In genomic region chr20:46928580-46929132, GRCh38 we compare ENCODE assay signal across 14 cellular contexts. TPM values are rescaled to one million over a fixed set of nuclear protein-coding genes. Genes with fewer than 3 reads are reported as not detected.
DNase-seq lines count a peak whose midpoint lies in the region; ATAC-seq, FAIRE-seq and TF ChIP-seq lines count a peak whose summit lies in the region.
"Had no signal": no experiment of that assay in that cellular context is flagged by ENCODE, and none has a peak within 500 bp of the region (broad histone marks: within the 10 kb centered on the region; RNA-seq: fewer than 3 reads in every experiment).

No MANE protein-coding gene starts in this region.

- ATAC-seq in K562 (no peak), left cardiac atrium (peak; percentile 47 to 74), GM18861 (IDR thresholded peaks at IDR 0.05; ENCODE audit: unreplicated experiment) (no peak)
- ATAC-seq: SK-N-SH treated with all-trans-retinoic acid at 6 μM for 48 hours; stimulated activated naive B cell treated with anti-CD40 and anti-IgM and Interleukin-4, amounts not matched to agents 10 μg/mL and 1 μg/mL and 100 μg/mL, for 72 hours had no signal

- CTCF ChIA-PET in K562 (lab: Yijun Ruan, JAX; ENCODE audit: low intra/inter-chr PET ratio): no interaction called here

- TF ChIP-seq RAD21 in K562 (CRISPR knock-in tag; conservative IDR thresholded peaks at IDR 0.05 in 1 of 2, IDR thresholded peaks at IDR 0.05 in 1 of 2): no peak

- FAIRE-seq in K562 (lab: Jason Lieb, UNC): no peak
- FAIRE-seq: frontal cortex had no signal

- POLR2A ChIA-PET in K562 (lab: Yijun Ruan, JAX): interaction anchor here (1.0 to 1.7 kb wide), 2 partner anchors 10 to 585 kb away, joined by 3 to 7 read pairs; no protein-coding TSS in a partner anchor

- no peak overlapping the region for H3K4me2 ChIP-seq in K562 (ENCODE audit: insufficient read depth, low read length)

- intact Hi-C loops in K562 (cut with micrococcal nuclease) (no loop called here), left cardiac atrium (cut with DNase I) (no loop called here), sigmoid colon (cut with DNase I) (no loop called here)

- H3K27ac ChIP-seq in K562 (ENCODE audit: extremely low read depth, low read depth, low read length): no peak overlapping the region
- H3K27ac ChIP-seq in sigmoid colon: peak overlapping the region in 3 of 4 donors; percentile 13 to 31 (median 31)

- H3K9me3 ChIP-seq in K562 (replicated peaks; ENCODE audit: control insufficient read depth, insufficient read depth, low read depth, low read length): no peaks in the 10 kb centered on the region
- H3K9me3 ChIP-seq in sigmoid colon: no peaks in the 10 kb centered on the region

- H3K4me3 ChIP-seq in K562 (no peak overlapping the region), sigmoid colon (no peak overlapping the region)

- DNase-seq in ELR (ENCODE audit: low read depth) (peak; percentile 28), K562 (ENCODE audit: extremely low read depth in 1 of 4, low spot score in 3 of 4) (no peak), left cardiac atrium (peak; percentile 36), sigmoid colon (peak; percentile 73), ACHN (no peak), UCSD-AML1 (lab: John Stamatoyannopoulos, UW; ENCODE audit: unreplicated experiment) (no peak)
- DNase-seq in stimulated activated CD4-positive, alpha-beta T cell treated with anti-CD3 and anti-CD28 coated beads, Interleukin-1b, Interleukin-23, amount 100 ng/mL, for 48 hours: no peak
- DNase-seq: activated CD4-positive, alpha-beta T cell treated with anti-CD3 and anti-CD28 coated beads, Interleukin-2, amount 50 U/mL, for 4 hours; activated naive CD8-positive, alpha-beta T cell treated with anti-CD3 and anti-CD28 coated beads, Interleukin-2, amount 10 ng/mL, durations not matched to agents 7 days and 5 days; NCI-H345; stimulated activated naive B cell treated with anti-CD40 and anti-IgM and Interleukin-4, amounts not matched to agents 10 μg/mL and 1 μg/mL and 100 μg/mL, for 72 hours had no signal

- no peaks in the 10 kb centered on the region for H3K9me1 ChIP-seq in K562 (ENCODE audit: control insufficient read depth, insufficient read depth, low read length)

- no TSS peak for BruUV-seq in K562 (replicated peaks; lab: Mats Ljungman, UMichigan)

- no peaks in the 10 kb centered on the region; the same call in 1 of the 2 replicates for H4K20me1 ChIP-seq in K562 (replicated peaks; ENCODE audit: control insufficient read depth, insufficient read depth, low read length)

- H3K36me3 ChIP-seq in K562 (ENCODE audit: control insufficient read depth, insufficient read depth, low read length): no peaks in the 10 kb centered on the region
- H3K36me3 ChIP-seq in sigmoid colon: no peaks in the 10 kb centered on the region

- peaks cover 8 to 13% of the 10 kb centered on the region in 2 experiments; a peak in 3 of 5 replicates for H3K27me3 ChIP-seq in K562 (ENCODE audit: control insufficient read depth in 2 of 2, insufficient read depth in 2 of 2, low read length in 2 of 2)
- H3K27me3 ChIP-seq in sigmoid colon: no peaks in the 10 kb centered on the region

- no peaks in the 10 kb centered on the region; a peak in 1 of 5 replicates for H3K4me1 ChIP-seq in K562 (replicated peaks in 1 of 2; ENCODE audit: control insufficient read depth in 2 of 2, insufficient read depth in 2 of 2, low read length in 2 of 2)
- no peaks in the 10 kb centered on the region for H3K4me1 ChIP-seq in sigmoid colon

- H2AFZ ChIP-seq in K562 (ENCODE audit: low read depth, low read length): no peak overlapping the region

- TF ChIP-seq EP300 in K562 (IDR thresholded peaks at IDR 0.05; ENCODE audit: low read length) (no peak), sigmoid colon (IDR thresholded peaks at IDR 0.05) (no peak)

- in situ Hi-C loops in K562 (cut with MboI): no loop called here
- in situ Hi-C loops in ACHN (cut with HindIII; ENCODE audit: low pct_ligation_motif_present, low pct_unique_long_range_greater_than_20kb, low sequenced_read_pairs): no loop called here

- H3K9ac ChIP-seq in K562 (ENCODE audit: insufficient read depth in 1 of 2, low read depth in 2 of 2, low read length in 2 of 2): no peak overlapping the region

- 3% methylated on average over 12 of the region's 12 CpGs for WGBS in K562 (ENCODE audit: insufficient coverage, low coverage, missing lambda C conversion rate)
- WGBS in sigmoid colon, 2 donors: 66 to 82% methylated on average over 12 of the region's 12 CpGs

- no peaks in the 10 kb centered on the region for H3K79me2 ChIP-seq in K562 (ENCODE audit: control insufficient read depth, insufficient read depth, low read length)

- TF ChIP-seq POLR2A in K562 (conservative IDR thresholded peaks at IDR 0.05) (no peak), sigmoid colon (IDR thresholded peaks at IDR 0.05) (no peak)

- TF ChIP-seq CTCF in K562 (IDR thresholded peaks at IDR 0.05 in 2 of 3, conservative IDR thresholded peaks at IDR 0.05 in 1 of 3; ENCODE audit: insufficient read depth in 2 of 3, low read depth in 1 of 3, low read length in 3 of 3) (no peak), sigmoid colon (IDR thresholded peaks at IDR 0.05) (no peak)

TF ChIP-seq in K562, 482 proteins besides CTCF, POLR2A, EP300 and RAD21:
- TF ChIP-seq ZNF316 (IDR thresholded peaks at IDR 0.05) (peak; percentile 52), C11orf30 (IDR thresholded peaks at IDR 0.05; ENCODE audit: low read depth) (peak; percentile 51), GATAD2B (IDR thresholded peaks at IDR 0.05; ENCODE audit: borderline replicate concordance) (no peak)

RNA-seq across cellular contexts. Expression of gene EYA2, which starts 34.0 kb away (rescaled TPM):
- total RNA-seq in K562 (2011; cell fraction: chromatin; rRNA removed; ENCODE audit: low replicate concordance): not detected in 2 replicates
- total RNA-seq in K562 (2011; cell fraction: nucleolus; rRNA removed): not detected in 2 replicates
- total RNA-seq in K562 (2011; cell fraction: nucleoplasm; rRNA removed): not detected in 2 replicates
- total RNA-seq in K562 (2014; rRNA removed) (not detected in 2 replicates), K562 (2014; rRNA removed; fragmentation: Illumina TruSeq; extraction: Trizol) (not detected in 2 replicates), K562 (2015; rRNA removed; fragmentation: Illumina TruSeq; extraction: Trizol) (not detected in 2 replicates), K562 (2021) (not detected in 2 replicates), left cardiac atrium (1 to 10 TPM; 3.0 to 5.1 TPM), sigmoid colon (1 to 10 TPM; 1.2 to 3.3 (median 2.6) TPM)
- polyA plus RNA-seq in K562 (2011; rRNA removed) (not detected in 2 replicates), K562 (2014; fragmentation: Illumina TruSeq; extraction: Trizol) (not detected in 2 replicates), K562 (2014; fragmentation: Nextera tagmentation; extraction: Ambion mirVana) (under 1 TPM in 1 of 2 experiments, not detected in 1; 0.03 TPM), K562 (2014; rRNA removed) (not detected in 2 replicates), sigmoid colon (10 to 100 TPM in 1 of 3 donors, 1 to 10 TPM in 2; 5.4 to 11.8 (median 6.1) TPM)
- polyA plus RNA-seq in K562 (2011; cell fraction: cytosol; rRNA removed): not detected in 2 replicates
- polyA plus RNA-seq in K562 (2011; cell fraction: nucleus; rRNA removed): not detected in 2 replicates
- 0.06 TPM in 1 of 2 replicates, not detected in the other for polyA plus RNA-seq in K562 (2012)
- polyA minus RNA-seq in K562 (2011; rRNA and poly(A)+ RNA removed): not detected in 2 replicates
- not detected in 2 replicates for polyA minus RNA-seq in K562 (2011; cell fraction: cytosol; rRNA and poly(A)+ RNA removed)
- not detected in 2 replicates for polyA minus RNA-seq in K562 (2011; cell fraction: nucleus; rRNA and poly(A)+ RNA removed)
- total RNA-seq: activated naive CD8-positive, alpha-beta T cell treated with anti-CD3 and anti-CD28 coated beads, Interleukin-2, amount 10 ng/mL, durations not matched to agents 7 days and 5 days had no signal

Comparison
In these comparisons a context has a peak if more than half of its experiments do, and no peak if none do; other contexts are left out.
1. DNase-seq: peak in ELR (single experiment), left cardiac atrium (single experiment) and sigmoid colon (single experiment); none in K562 (0 of 4), ACHN (single experiment), stimulated activated CD4-positive, alpha-beta T cell treated with anti-CD3 and anti-CD28 coated beads, Interleukin-1b, Interleukin-23, amount 100 ng/mL, for 48 hours (single experiment) and UCSD-AML1 (single experiment).
2. ATAC-seq: peak in left cardiac atrium (2 of 2); none in K562 (single experiment) and GM18861 (single experiment).